ENCODE assay signal across 23 cellular contexts in genomic region chr13:69319659-69320058, GRCh38.
DNase-seq lines count a peak whose midpoint lies in the region; FAIRE-seq and TF ChIP-seq lines count a peak whose summit lies in the region.
"Had no signal": no experiment of that assay in that cellular context is flagged by ENCODE, and none has a peak within 500 bp of the region (broad histone marks: within the 10 kb centered on the region; RNA-seq: fewer than 3 reads in every experiment).

No MANE protein-coding gene starts in this region.

- H3K27ac ChIP-seq in astrocyte (ENCODE audit: low read depth, low read length) (no peak overlapping the region), mesendoderm (ENCODE audit: low read depth, low read length) (no peak overlapping the region)
- H3K27ac ChIP-seq: 22Rv1, SK-N-MC had no signal

- H3K18ac ChIP-seq in mesendoderm (ENCODE audit: low read length): no peak overlapping the region

- no peak overlapping the region for H2BK120ac ChIP-seq in mesendoderm (ENCODE audit: low read depth, low read length)

- FAIRE-seq in astrocyte (lab: Jason Lieb, UNC): no peak
- FAIRE-seq: GM12878, H1, RCC 7860 had no signal

- no peak overlapping the region for H3K27ac Mint-ChIP-seq in astrocyte (ENCODE audit: unreplicated experiment)
- H3K27ac Mint-ChIP-seq: CD4-positive, alpha-beta memory T cell had no signal

- DNase-seq in SIG-M5 treated with dmso at 0.1 percent for 504 hours (lab: John Stamatoyannopoulos, UW; ENCODE audit: unreplicated experiment): peak; percentile 27
- no peak for DNase-seq in SIG-M5 (lab: John Stamatoyannopoulos, UW)
- peak; percentile 14 for DNase-seq in astrocyte (ENCODE audit: low read depth)
- peak; percentile 0 for DNase-seq in fibroblast of mammary gland (ENCODE audit: low read depth)
- no peak for DNase-seq in midbrain (lab: John Stamatoyannopoulos, UW)
- DNase-seq in CD1c-positive myeloid dendritic cell (ENCODE audit: extremely low spot score): no peak
- no peak for DNase-seq in ACHN
- DNase-seq in mesendoderm: no peak
- DNase-seq: BE2C; Calu3; CD4-positive, alpha-beta memory T cell; KG1; NCI-H1048; NCI-H1436; NCI-H1930; NCI-H446; NCI-H69; NK-92 treated with Interleukin-12 subunit alpha and Interleukin-12 subunit beta, amount 100 ng/mL, for 24 hours had no signal

- H3K27me3 ChIP-seq in astrocyte (ENCODE audit: insufficient read depth, low read length): no peaks in the 10 kb centered on the region
- no peaks in the 10 kb centered on the region for H3K27me3 ChIP-seq in mesendoderm (ENCODE audit: insufficient read depth, low read length, poor library complexity)
- H3K27me3 ChIP-seq: BE2C had no signal

- no peaks in the 10 kb centered on the region for H3K4me1 Mint-ChIP-seq in astrocyte (ENCODE audit: low read depth, unreplicated experiment)
- H3K4me1 Mint-ChIP-seq: CD4-positive, alpha-beta memory T cell had no signal

- in situ Hi-C loops in ACHN (cut with HindIII; ENCODE audit: low pct_ligation_motif_present, low pct_unique_long_range_greater_than_20kb, low sequenced_read_pairs): no loop called here

- H3K9me3 Mint-ChIP-seq in astrocyte (ENCODE audit: unreplicated experiment): no peaks in the 10 kb centered on the region

- no peaks in the 10 kb centered on the region for H3K9me3 ChIP-seq in astrocyte (ENCODE audit: insufficient read depth, low read depth, low read length)
- H3K9me3 ChIP-seq: BE2C had no signal

- H3K56ac ChIP-seq in mesendoderm (ENCODE audit: low read length): no peak overlapping the region

- H3K4me2 ChIP-seq in astrocyte (ENCODE audit: low read length) (no peak overlapping the region), mesendoderm (ENCODE audit: low read length) (no peak overlapping the region)

- H3K4ac ChIP-seq in mesendoderm (ENCODE audit: low read depth, low read length): no peak overlapping the region

- no peaks in the 10 kb centered on the region for H3K27me3 Mint-ChIP-seq in astrocyte (ENCODE audit: low read depth, unreplicated experiment)
- H3K27me3 Mint-ChIP-seq: CD4-positive, alpha-beta memory T cell had no signal

- H2AK5ac ChIP-seq in mesendoderm (ENCODE audit: low read length): no peak overlapping the region

- no peaks in the 10 kb centered on the region for H3K79me2 ChIP-seq in astrocyte (ENCODE audit: insufficient read depth, low read length)
- H3K79me2 ChIP-seq in mesendoderm (ENCODE audit: control insufficient read depth, insufficient read depth, low read length): no peaks in the 10 kb centered on the region

- H3K9ac ChIP-seq in astrocyte (ENCODE audit: low read length) (no peak overlapping the region), mesendoderm (ENCODE audit: low read length) (no peak overlapping the region)

- H4K5ac ChIP-seq in mesendoderm (ENCODE audit: low read length): no peak overlapping the region

- no peaks in the 10 kb centered on the region for H3K36me3 Mint-ChIP-seq in astrocyte (ENCODE audit: low read depth, unreplicated experiment)
- H3K36me3 Mint-ChIP-seq: CD4-positive, alpha-beta memory T cell had no signal

- H3K23ac ChIP-seq in mesendoderm (ENCODE audit: low read length): no peak overlapping the region

- H3K4me1 ChIP-seq in astrocyte (ENCODE audit: insufficient read depth, low read length) (no peaks in the 10 kb centered on the region), mesendoderm (ENCODE audit: control insufficient read depth, low read depth, low read length) (no peaks in the 10 kb centered on the region)
- H3K4me1 ChIP-seq: BE2C had no signal

- H3K36me3 ChIP-seq in astrocyte (ENCODE audit: insufficient read depth, low read length) (no peaks in the 10 kb centered on the region), mesendoderm (ENCODE audit: control insufficient read depth, insufficient read depth, low read length) (no peaks in the 10 kb centered on the region)
- H3K36me3 ChIP-seq: BE2C had no signal

- WGBS in mesendoderm (ENCODE audit: extremely low coverage, insufficient coverage, low lambda C conversion rate): no CpG with 5 or more reads among the region's 3 CpGs

- H4K20me1 ChIP-seq in astrocyte (ENCODE audit: insufficient read depth, low read length): no peaks in the 10 kb centered on the region

- no peak overlapping the region for H3K4me3 ChIP-seq in astrocyte (ENCODE audit: insufficient read depth, low read depth, low read length)
- H3K4me3 ChIP-seq in fibroblast of mammary gland (ENCODE audit: control insufficient read depth, low read depth, low read length): no peak overlapping the region
- no peak overlapping the region for H3K4me3 ChIP-seq in mesendoderm (ENCODE audit: low read length)
- H3K4me3 ChIP-seq: GM12878, SK-N-MC had no signal

- no peak overlapping the region for H2AFZ ChIP-seq in astrocyte (ENCODE audit: low read depth, low read length)

- H2BK5ac ChIP-seq in mesendoderm (ENCODE audit: low read length): no peak overlapping the region

- no peak overlapping the region for H4K8ac ChIP-seq in mesendoderm (ENCODE audit: low read depth, low read length)

- H3K4me3 Mint-ChIP-seq in astrocyte (ENCODE audit: unreplicated experiment): no peak overlapping the region
- H3K4me3 Mint-ChIP-seq: CD4-positive, alpha-beta memory T cell had no signal

- TF ChIP-seq CTCF in astrocyte (IDR thresholded peaks at IDR 0.05; ENCODE audit: insufficient read depth, low read depth, low read length): no peak
- TF ChIP-seq CTCF in fibroblast of mammary gland (conservative IDR thresholded peaks at IDR 0.05; ENCODE audit: control insufficient read depth, insufficient read depth, low read depth, low read length): no peak

- H2BK15ac ChIP-seq in mesendoderm (replicated peaks; ENCODE audit: low read depth): no peak overlapping the region

- H3K79me1 ChIP-seq in mesendoderm (ENCODE audit: low read length): no peaks in the 10 kb centered on the region

Comparison
In these comparisons a context has a peak if more than half of its experiments do, and no peak if none do; other contexts are left out.
1. DNase-seq: peak in SIG-M5 treated with dmso at 0.1 percent for 504 hours (single experiment), astrocyte (single experiment) and fibroblast of mammary gland (single experiment); none in SIG-M5 (single experiment), midbrain (single experiment), CD1c-positive myeloid dendritic cell (single experiment), ACHN (single experiment) and mesendoderm (single experiment).